8 cellular contexts compared by ENCODE assay signal in genomic region chr11:119363874-119364590, GRCh38. TPM values are rescaled to one million over a fixed set of nuclear protein-coding genes. Genes with fewer than 3 reads are reported as not detected.
DNase-seq lines count a peak whose midpoint lies in the region; ATAC-seq, FAIRE-seq and TF ChIP-seq lines count a peak whose summit lies in the region.

No MANE protein-coding gene starts in this region.

- peaks cover 64% of the 10 kb centered on the region in 2 experiments for H3K4me1 ChIP-seq in K562 (replicated peaks in 1 of 2; ENCODE audit: control insufficient read depth in 2 of 2, insufficient read depth in 2 of 2, low read length in 2 of 2)

- in situ Hi-C loops in K562 (cut with MboI), result no loop called here

- TF ChIP-seq EP300 in K562 (IDR thresholded peaks at IDR 0.05; ENCODE audit: low read length), result no peak

- no peaks in the 10 kb centered on the region for H3K9me3 Mint-ChIP-seq in T-helper 2 cell treated with Interferon-gamma antibody and Interleukin-4, amounts not matched to agents 5 μg/mL and 100 μg/mL, for 36 hours

- H3K27me3 ChIP-seq in BJ (ENCODE audit: control insufficient read depth, insufficient read depth, low read length), result no peaks in the 10 kb centered on the region
- H3K27me3 ChIP-seq in K562 (ENCODE audit: control insufficient read depth in 2 of 2, insufficient read depth in 2 of 2, low read length in 2 of 2), result no peaks in the 10 kb centered on the region

- ATAC-seq in K562 (peak; percentile 86), GM18511 (IDR thresholded peaks at IDR 0.05; ENCODE audit: unreplicated experiment) (no peak)

- peak overlapping the region; percentile 59 to 93 for H3K9ac ChIP-seq in K562 (ENCODE audit: insufficient read depth in 1 of 2, low read depth in 2 of 2, low read length in 2 of 2)

- H3K4me2 ChIP-seq in K562 (ENCODE audit: insufficient read depth, low read length), result peak overlapping the region; percentile 70

- CTCF ChIA-PET in BJ (lab: Yijun Ruan, JAX) (interaction anchor here (0.8 to 3.2 kb wide), 13 partner anchors 8 to 744 kb away, joined by 3 to 32 read pairs (median 5); partner anchors contain the start of genes C1QTNF5 and USP2), K562 (lab: Yijun Ruan, JAX; ENCODE audit: low intra/inter-chr PET ratio) (no interaction called here)

- H3K36me3 Mint-ChIP-seq in T-helper 2 cell treated with Interferon-gamma antibody and Interleukin-4, amounts not matched to agents 5 μg/mL and 100 μg/mL, for 36 hours (ENCODE audit: low read depth), result no peaks in the 10 kb centered on the region

- no peaks in the 10 kb centered on the region for H3K36me3 ChIP-seq in BJ (ENCODE audit: control insufficient read depth, insufficient read depth, low read length)
- peaks cover 11% of the 10 kb centered on the region for H3K36me3 ChIP-seq in K562 (ENCODE audit: control insufficient read depth, insufficient read depth, low read length)

- no peak for DNase-seq in BJ (ENCODE audit: low read depth)
- DNase-seq in HFF-Myc (ENCODE audit: extremely low read depth, low read depth), result no peak
- peak; percentile 60 for DNase-seq in T-helper 2 cell treated with Interferon-gamma antibody and Interleukin-4, amounts not matched to agents 5 μg/mL and 100 μg/mL, for 36 hours (ENCODE audit: low spot score)
- peak; percentile 76 to 95 (median 93) for DNase-seq in K562 (ENCODE audit: extremely low read depth in 1 of 4, low spot score in 3 of 4)
- peak; percentile 94 for DNase-seq in iPS-NIHi11 (ENCODE audit: low spot score)
- DNase-seq in NK-92 treated with Interleukin-12 subunit alpha and Interleukin-12 subunit beta, amount 100 ng/mL, for 24 hours (lab: John Stamatoyannopoulos, UW), result no peak

- peak overlapping the region; percentile 71 for H2AFZ ChIP-seq in K562 (ENCODE audit: low read depth, low read length)

- TF ChIP-seq RAD21 in K562 (CRISPR knock-in tag; conservative IDR thresholded peaks at IDR 0.05 in 1 of 2, IDR thresholded peaks at IDR 0.05 in 1 of 2), result no peak

- H3K27ac ChIP-seq in K562 (ENCODE audit: extremely low read depth, low read depth, low read length) (peak overlapping the region; percentile 73), skin epidermis (peak overlapping the region in 13 of 21 experiments; percentile 4 to 76 (median 59))

- peaks cover 10% of the 10 kb centered on the region for H3K4me1 Mint-ChIP-seq in T-helper 2 cell treated with Interferon-gamma antibody and Interleukin-4, amounts not matched to agents 5 μg/mL and 100 μg/mL, for 36 hours (ENCODE audit: low read depth)

- H3K4me3 ChIP-seq in BJ (ENCODE audit: low read depth, low read length), result peak overlapping the region; percentile 32
- peak overlapping the region; percentile 13; the same call in 1 of the 2 replicates for H3K4me3 ChIP-seq in HFF-Myc (replicated peaks; ENCODE audit: low read depth, low read length)
- H3K4me3 ChIP-seq in K562, result peak overlapping the region; percentile 40
- H3K4me3 ChIP-seq in skin epidermis, result peak overlapping the region; percentile 23 to 47 (median 34)

- no peaks in the 10 kb centered on the region for H3K9me3 ChIP-seq in K562 (replicated peaks; ENCODE audit: control insufficient read depth, insufficient read depth, low read depth, low read length)

- H3K9me1 ChIP-seq in K562 (ENCODE audit: control insufficient read depth, insufficient read depth, low read length), result peaks cover 5% of the 10 kb centered on the region

- no peak for TF ChIP-seq POLR2A in K562 (conservative IDR thresholded peaks at IDR 0.05)

- FAIRE-seq in K562 (lab: Jason Lieb, UNC), result no peak

- WGBS in K562 (ENCODE audit: insufficient coverage, low coverage, missing lambda C conversion rate), result 5% methylated on average over 14 of the region's 88 CpGs

- peaks cover 18% of the 10 kb centered on the region; the same call in 2 of the 3 replicates for H3K79me2 ChIP-seq in K562 (ENCODE audit: control insufficient read depth, insufficient read depth, low read length)

- H4K20me1 ChIP-seq in K562 (replicated peaks; ENCODE audit: control insufficient read depth, insufficient read depth, low read length), result no peaks in the 10 kb centered on the region

- no TSS peak for BruUV-seq in K562 (replicated peaks; lab: Mats Ljungman, UMichigan)

- intact Hi-C loops in K562 (cut with micrococcal nuclease), result no loop called here

- peaks cover 35% of the 10 kb centered on the region for H3K27me3 Mint-ChIP-seq in T-helper 2 cell treated with Interferon-gamma antibody and Interleukin-4, amounts not matched to agents 5 μg/mL and 100 μg/mL, for 36 hours (ENCODE audit: low read depth)

- peak overlapping the region; percentile 87 for H3K4me3 Mint-ChIP-seq in T-helper 2 cell treated with Interferon-gamma antibody and Interleukin-4, amounts not matched to agents 5 μg/mL and 100 μg/mL, for 36 hours

- H3K27ac Mint-ChIP-seq in T-helper 2 cell treated with Interferon-gamma antibody and Interleukin-4, amounts not matched to agents 5 μg/mL and 100 μg/mL, for 36 hours, result no peak overlapping the region

- POLR2A ChIA-PET in BJ (lab: Charles Lee), result no interaction called here
- POLR2A ChIA-PET in K562 (lab: Yijun Ruan, JAX), result interaction anchor here (0.7 to 1.2 kb wide), 5 partner anchors 10 to 271 kb away, joined by 3 to 5 read pairs (median 3); partner anchors contain the start of gene MFRP

- no peak for TF ChIP-seq CTCF in BJ (IDR thresholded peaks at IDR 0.05; ENCODE audit: insufficient read depth, low read depth, low read length)
- no peak for TF ChIP-seq CTCF in HFF-Myc (IDR thresholded peaks at IDR 0.05; ENCODE audit: low read depth, low read length, missing control alignments)
- TF ChIP-seq CTCF in K562 (IDR thresholded peaks at IDR 0.05 in 2 of 3, conservative IDR thresholded peaks at IDR 0.05 in 1 of 3; ENCODE audit: insufficient read depth in 2 of 3, low read depth in 1 of 3, low read length in 3 of 3), result no peak

RNA-seq across cellular contexts. Expression of gene USP2, which starts 17.5 kb away (rescaled TPM):
- polyA plus RNA-seq in BJ (2011; rRNA removed), result 0.27 and 0.71 TPM in 2 replicates
- 0.41 and 1.8 TPM in 2 replicates for polyA minus RNA-seq in BJ (2011; rRNA and poly(A)+ RNA removed)
- 6.9 and 13.7 TPM in 2 replicates for total RNA-seq in K562 (2011; cell fraction: chromatin; rRNA removed; ENCODE audit: low replicate concordance)
- 8.2 and 9.0 TPM in 2 replicates for total RNA-seq in K562 (2011; cell fraction: nucleolus; rRNA removed)
- total RNA-seq in K562 (2011; cell fraction: nucleoplasm; rRNA removed), result 6.3 and 7.4 TPM in 2 replicates
- 3.9 and 5.8 TPM in 2 replicates for total RNA-seq in K562 (2014; rRNA removed)
- total RNA-seq in K562 (2014; rRNA removed; fragmentation: Illumina TruSeq; extraction: Trizol), result 3.6 TPM in 2 replicates
- 2.8 and 3.6 TPM in 2 replicates for total RNA-seq in K562 (2015; rRNA removed; fragmentation: Illumina TruSeq; extraction: Trizol)
- 16.9 TPM in 2 replicates for total RNA-seq in K562 (2021)
- 3.6 and 5.0 TPM in 2 replicates for polyA plus RNA-seq in K562 (2011; rRNA removed)
- polyA plus RNA-seq in K562 (2011; cell fraction: cytosol; rRNA removed), result 4.5 and 4.7 TPM in 2 replicates
- polyA plus RNA-seq in K562 (2011; cell fraction: nucleus; rRNA removed), result 4.6 and 6.3 TPM in 2 replicates
- polyA plus RNA-seq in K562 (2012), result 6.9 and 8.6 TPM in 2 replicates
- polyA plus RNA-seq in K562 (2014; fragmentation: Illumina TruSeq; extraction: Trizol), result 12.8 and 13.9 TPM in 2 replicates
- polyA plus RNA-seq in K562 (2014; fragmentation: Nextera tagmentation; extraction: Ambion mirVana), result 1 to 10 TPM; 3.4 to 5.8 TPM
- polyA plus RNA-seq in K562 (2014; rRNA removed), result 4.0 and 9.5 TPM in 2 replicates
- polyA minus RNA-seq in K562 (2011; rRNA and poly(A)+ RNA removed), result 4.0 and 6.0 TPM in 2 replicates
- 7.5 and 9.8 TPM in 2 replicates for polyA minus RNA-seq in K562 (2011; cell fraction: cytosol; rRNA and poly(A)+ RNA removed)
- 4.6 and 4.7 TPM in 2 replicates for polyA minus RNA-seq in K562 (2011; cell fraction: nucleus; rRNA and poly(A)+ RNA removed)

RNA-seq across cellular contexts. Expression of gene MFRP, which starts 17.5 kb away (rescaled TPM):
- polyA plus RNA-seq in BJ (2011; rRNA removed) (not detected in 2 replicates), K562 (2011; rRNA removed) (not detected in 2 replicates), K562 (2014; fragmentation: Illumina TruSeq; extraction: Trizol) (not detected in 2 replicates), K562 (2014; fragmentation: Nextera tagmentation; extraction: Ambion mirVana) (not detected), K562 (2014; rRNA removed) (not detected in 2 replicates)
- polyA minus RNA-seq in BJ (2011; rRNA and poly(A)+ RNA removed), result not detected in 2 replicates
- total RNA-seq in K562 (2011; cell fraction: chromatin; rRNA removed; ENCODE audit: low replicate concordance), result not detected in 2 replicates
- not detected in 2 replicates for total RNA-seq in K562 (2011; cell fraction: nucleolus; rRNA removed)
- total RNA-seq in K562 (2011; cell fraction: nucleoplasm; rRNA removed), result not detected in 2 replicates
- total RNA-seq in K562 (2014; rRNA removed) (not detected in 2 replicates), K562 (2014; rRNA removed; fragmentation: Illumina TruSeq; extraction: Trizol) (not detected in 2 replicates), K562 (2015; rRNA removed; fragmentation: Illumina TruSeq; extraction: Trizol) (not detected in 2 replicates), K562 (2021) (not detected in 2 replicates)
- not detected in 2 replicates for polyA plus RNA-seq in K562 (2011; cell fraction: cytosol; rRNA removed)
- polyA plus RNA-seq in K562 (2011; cell fraction: nucleus; rRNA removed), result not detected in 2 replicates
- not detected in 2 replicates for polyA plus RNA-seq in K562 (2012)
- polyA minus RNA-seq in K562 (2011; rRNA and poly(A)+ RNA removed), result not detected in 2 replicates
- polyA minus RNA-seq in K562 (2011; cell fraction: cytosol; rRNA and poly(A)+ RNA removed), result not detected in 2 replicates
- not detected in 2 replicates for polyA minus RNA-seq in K562 (2011; cell fraction: nucleus; rRNA and poly(A)+ RNA removed)

RNA-seq across cellular contexts. Expression of gene C1QTNF5, which starts 23.3 kb away (rescaled TPM):
- polyA plus RNA-seq in BJ (2011; rRNA removed), result 12.2 and 19.4 TPM in 2 replicates
- polyA minus RNA-seq in BJ (2011; rRNA and poly(A)+ RNA removed), result 4.5 and 6.3 TPM in 2 replicates
- 0.95 TPM in 1 of 2 replicates, not detected in the other for total RNA-seq in K562 (2011; cell fraction: chromatin; rRNA removed; ENCODE audit: low replicate concordance)
- 1.1 and 1.2 TPM in 2 replicates for total RNA-seq in K562 (2011; cell fraction: nucleolus; rRNA removed)
- 0.88 TPM in 1 of 2 replicates, not detected in the other for total RNA-seq in K562 (2011; cell fraction: nucleoplasm; rRNA removed)
- 0.18 and 0.82 TPM in 2 replicates for total RNA-seq in K562 (2014; rRNA removed)
- total RNA-seq in K562 (2014; rRNA removed; fragmentation: Illumina TruSeq; extraction: Trizol), result 0.13 and 0.18 TPM in 2 replicates
- total RNA-seq in K562 (2015; rRNA removed; fragmentation: Illumina TruSeq; extraction: Trizol), result 0.22 TPM in 1 of 2 replicates, not detected in the other
- total RNA-seq in K562 (2021), result 0.47 and 0.65 TPM in 2 replicates
- polyA plus RNA-seq in K562 (2011; rRNA removed), result 0.35 and 0.41 TPM in 2 replicates
- polyA plus RNA-seq in K562 (2011; cell fraction: cytosol; rRNA removed), result 0.46 and 1.2 TPM in 2 replicates
- 1.4 and 1.5 TPM in 2 replicates for polyA plus RNA-seq in K562 (2011; cell fraction: nucleus; rRNA removed)
- polyA plus RNA-seq in K562 (2012), result 0.35 and 0.79 TPM in 2 replicates
- polyA plus RNA-seq in K562 (2014; fragmentation: Illumina TruSeq; extraction: Trizol), result 0.19 and 0.25 TPM in 2 replicates
- under 1 TPM in 1 of 2 experiments, not detected in 1; 0.07 TPM for polyA plus RNA-seq in K562 (2014; fragmentation: Nextera tagmentation; extraction: Ambion mirVana)
- 0.45 and 0.76 TPM in 2 replicates for polyA plus RNA-seq in K562 (2014; rRNA removed)
- 0.12 TPM in 1 of 2 replicates, not detected in the other for polyA minus RNA-seq in K562 (2011; rRNA and poly(A)+ RNA removed)
- polyA minus RNA-seq in K562 (2011; cell fraction: cytosol; rRNA and poly(A)+ RNA removed), result not detected in 2 replicates
- 0.44 and 0.54 TPM in 2 replicates for polyA minus RNA-seq in K562 (2011; cell fraction: nucleus; rRNA and poly(A)+ RNA removed)

RNA-seq across cellular contexts. Expression of gene RNF26, which starts 29.7 kb away (rescaled TPM):
- 38.4 and 65.1 TPM in 2 replicates for polyA plus RNA-seq in BJ (2011; rRNA removed)
- 59.0 and 73.0 TPM in 2 replicates for polyA minus RNA-seq in BJ (2011; rRNA and poly(A)+ RNA removed)
- total RNA-seq in K562 (2011; cell fraction: chromatin; rRNA removed; ENCODE audit: low replicate concordance), result 18.1 and 52.5 TPM in 2 replicates
- total RNA-seq in K562 (2011; cell fraction: nucleolus; rRNA removed), result 71.2 and 72.0 TPM in 2 replicates
- 65.0 and 76.6 TPM in 2 replicates for total RNA-seq in K562 (2011; cell fraction: nucleoplasm; rRNA removed)
- 7.3 and 10.0 TPM in 2 replicates for total RNA-seq in K562 (2014; rRNA removed)
- total RNA-seq in K562 (2014; rRNA removed; fragmentation: Illumina TruSeq; extraction: Trizol), result 8.7 and 9.3 TPM in 2 replicates
- total RNA-seq in K562 (2015; rRNA removed; fragmentation: Illumina TruSeq; extraction: Trizol), result 12.7 and 13.9 TPM in 2 replicates
- total RNA-seq in K562 (2021), result 50.0 and 53.6 TPM in 2 replicates
- polyA plus RNA-seq in K562 (2011; rRNA removed), result 16.3 and 27.7 TPM in 2 replicates
- 48.6 and 60.9 TPM in 2 replicates for polyA plus RNA-seq in K562 (2011; cell fraction: cytosol; rRNA removed)
- polyA plus RNA-seq in K562 (2011; cell fraction: nucleus; rRNA removed), result 20.0 and 26.8 TPM in 2 replicates
- polyA plus RNA-seq in K562 (2012), result 40.1 and 40.8 TPM in 2 replicates
- 39.5 and 48.8 TPM in 2 replicates for polyA plus RNA-seq in K562 (2014; fragmentation: Illumina TruSeq; extraction: Trizol)
- 1 to 10 TPM; 5.3 to 8.4 TPM for polyA plus RNA-seq in K562 (2014; fragmentation: Nextera tagmentation; extraction: Ambion mirVana)
- 25.9 and 26.7 TPM in 2 replicates for polyA plus RNA-seq in K562 (2014; rRNA removed)
- 24.3 and 29.3 TPM in 2 replicates for polyA minus RNA-seq in K562 (2011; rRNA and poly(A)+ RNA removed)
- 44.8 and 51.4 TPM in 2 replicates for polyA minus RNA-seq in K562 (2011; cell fraction: cytosol; rRNA and poly(A)+ RNA removed)
- polyA minus RNA-seq in K562 (2011; cell fraction: nucleus; rRNA and poly(A)+ RNA removed), result 19.1 and 29.9 TPM in 2 replicates

RNA-seq across cellular contexts. Expression of gene MCAM, which starts 47.1 kb away (rescaled TPM):
- polyA plus RNA-seq in BJ (2011; rRNA removed) (11.6 and 19.2 TPM in 2 replicates), K562 (2011; rRNA removed) (38.0 and 53.6 TPM in 2 replicates), K562 (2014; fragmentation: Illumina TruSeq; extraction: Trizol) (68.2 and 101 TPM in 2 replicates), K562 (2014; fragmentation: Nextera tagmentation; extraction: Ambion mirVana) (10 to 100 TPM; 14.7 to 15.6 TPM), K562 (2014; rRNA removed) (57.5 and 118 TPM in 2 replicates)
- polyA minus RNA-seq in BJ (2011; rRNA and poly(A)+ RNA removed), result 7.8 and 10.7 TPM in 2 replicates
- 64.2 and 225 TPM in 2 replicates for total RNA-seq in K562 (2011; cell fraction: chromatin; rRNA removed; ENCODE audit: low replicate concordance)
- total RNA-seq in K562 (2011; cell fraction: nucleolus; rRNA removed), result 163 and 199 TPM in 2 replicates
- total RNA-seq in K562 (2011; cell fraction: nucleoplasm; rRNA removed), result 109 and 119 TPM in 2 replicates
- total RNA-seq in K562 (2014; rRNA removed) (79.0 and 79.5 TPM in 2 replicates), K562 (2014; rRNA removed; fragmentation: Illumina TruSeq; extraction: Trizol) (33.1 and 35.6 TPM in 2 replicates), K562 (2015; rRNA removed; fragmentation: Illumina TruSeq; extraction: Trizol) (25.8 and 27.1 TPM in 2 replicates), K562 (2021) (69.1 and 87.0 TPM in 2 replicates)
- 86.7 and 421 TPM in 2 replicates for polyA plus RNA-seq in K562 (2011; cell fraction: cytosol; rRNA removed)
- 37.8 and 96.0 TPM in 2 replicates for polyA plus RNA-seq in K562 (2011; cell fraction: nucleus; rRNA removed)
- 36.5 and 57.4 TPM in 2 replicates for polyA plus RNA-seq in K562 (2012)
- 17.7 and 42.5 TPM in 2 replicates for polyA minus RNA-seq in K562 (2011; rRNA and poly(A)+ RNA removed)
- 43.6 and 63.5 TPM in 2 replicates for polyA minus RNA-seq in K562 (2011; cell fraction: cytosol; rRNA and poly(A)+ RNA removed)
- 33.2 and 52.1 TPM in 2 replicates for polyA minus RNA-seq in K562 (2011; cell fraction: nucleus; rRNA and poly(A)+ RNA removed)

Comparison
In these comparisons a context has a peak if more than half of its experiments do, and no peak if none do; other contexts are left out.
1. DNase-seq: peak in T-helper 2 cell treated with Interferon-gamma antibody and Interleukin-4, amounts not matched to agents 5 μg/mL and 100 μg/mL, for 36 hours (single experiment), K562 (4 of 4) and iPS-NIHi11 (single experiment); none in BJ (single experiment), HFF-Myc (single experiment) and NK-92 treated with Interleukin-12 subunit alpha and Interleukin-12 subunit beta, amount 100 ng/mL, for 24 hours (single experiment).
2. Peak in every context shown above with its lines, with median percentiles within 50 percentile points of each other: H3K4me3 ChIP-seq.